25 cellular contexts compared by ENCODE assay signal in genomic region chr2:216121255-216121654, GRCh38. TPM values are rescaled to one million over a fixed set of nuclear protein-coding genes. Genes with fewer than 3 reads are reported as not detected.
A peak's percentile ranks its signal among the peaks of the same experiment; 100 is the strongest.
DNase-seq lines count a peak whose midpoint lies in the region; ATAC-seq and TF ChIP-seq lines count a peak whose summit lies in the region.
"Had no signal": no experiment of that assay in that cellular context is flagged by ENCODE, and none has a peak within 500 bp of the region (broad histone marks: within the 10 kb centered on the region; RNA-seq: fewer than 3 reads in every experiment).

No MANE protein-coding gene starts in this region.

- TF ChIP-seq CTCF in activated CD8-positive, alpha-beta T cell treated with anti-CD3 and anti-CD28 coated beads for 36 hours (IDR thresholded peaks at IDR 0.05): no peak
- TF ChIP-seq CTCF in glutamatergic neuron (IDR thresholded peaks at IDR 0.05; ENCODE audit: partially characterized antibody, unreplicated experiment): no peak

- H3K4me1 ChIP-seq in CD4-positive, alpha-beta memory T cell (ENCODE audit: insufficient read depth, low read length): peaks cover 50% of the 10 kb centered on the region
- H3K4me1 ChIP-seq: ascending aorta had no signal

- no peak overlapping the region for H3K4me3 Mint-ChIP-seq in T-helper 1 cell treated with Interleukin-12 subunit alpha and Interleukin-12 subunit beta and Interleukin-4 antibody, amounts not matched to agents 30 μg/mL and 1 μg/mL, for 36 hours
- H3K4me3 Mint-ChIP-seq in CD4-positive, alpha-beta memory T cell: no peak overlapping the region
- H3K4me3 Mint-ChIP-seq in activated CD8-positive, alpha-beta T cell treated with anti-CD3 and anti-CD28 coated beads for 36 hours: peak overlapping the region; percentile 26
- H3K4me3 Mint-ChIP-seq in glutamatergic neuron (ENCODE audit: unreplicated experiment): no peak overlapping the region
- H3K4me3 Mint-ChIP-seq: B cell; central memory CD8-positive, alpha-beta T cell had no signal

- no peaks in the 10 kb centered on the region for H3K27me3 ChIP-seq in CD4-positive, alpha-beta memory T cell (ENCODE audit: insufficient read depth, low read length)
- H3K27me3 ChIP-seq: ascending aorta, upper lobe of left lung had no signal

- ATAC-seq in activated CD8-positive, alpha-beta T cell treated with anti-CD3 and anti-CD28 coated beads for 36 hours: no peak
- ATAC-seq in GM19455 (IDR thresholded peaks at IDR 0.05; ENCODE audit: unreplicated experiment): no peak
- ATAC-seq: mucosa of descending colon had no signal

- no peaks in the 10 kb centered on the region for H3K9me3 ChIP-seq in CD4-positive, alpha-beta memory T cell (ENCODE audit: control insufficient read depth in 1 of 2, low read length in 2 of 2)
- H3K9me3 ChIP-seq: ascending aorta, mucosa of descending colon, upper lobe of left lung had no signal

- peaks cover 81% of the 10 kb centered on the region for H3K36me3 ChIP-seq in CD4-positive, alpha-beta memory T cell (ENCODE audit: insufficient read depth, low read length)

- DNase-seq in T-helper 1 cell (no peak), glutamatergic neuron (no peak), NK-92 (lab: John Stamatoyannopoulos, UW; ENCODE audit: unreplicated experiment) (no peak), GF-D8 (lab: John Stamatoyannopoulos, UW) (no peak)
- no peak for DNase-seq in CD4-positive, alpha-beta memory T cell
- DNase-seq in activated CD8-positive, alpha-beta T cell treated with anti-CD3 and anti-CD28 coated beads for 36 hours: no peak
- DNase-seq: activated effector memory CD4-positive, alpha-beta T cell treated with Interleukin-2 at 50 U/mL for 16 hours; Calu3; erythroblast; foreskin melanocyte; IMR-90; islet precursor cell; mucosa of descending colon; NCI-H146; NCI-H748 treated with DMSO at 0.1 percent for 48 hours; OCI-M1; SHP77; small intestine; upper lobe of left lung had no signal

- H3K9me3 Mint-ChIP-seq in T-helper 1 cell treated with Interleukin-12 subunit alpha and Interleukin-12 subunit beta and Interleukin-4 antibody, amounts not matched to agents 30 μg/mL and 1 μg/mL, for 36 hours: no peaks in the 10 kb centered on the region
- no peaks in the 10 kb centered on the region for H3K9me3 Mint-ChIP-seq in CD4-positive, alpha-beta memory T cell
- H3K9me3 Mint-ChIP-seq in activated CD8-positive, alpha-beta T cell treated with anti-CD3 and anti-CD28 coated beads for 36 hours: no peaks in the 10 kb centered on the region
- H3K9me3 Mint-ChIP-seq in glutamatergic neuron (ENCODE audit: unreplicated experiment): peaks cover 4% of the 10 kb centered on the region
- H3K9me3 Mint-ChIP-seq: central memory CD8-positive, alpha-beta T cell had no signal

- H3K27me3 Mint-ChIP-seq in T-helper 1 cell treated with Interleukin-12 subunit alpha and Interleukin-12 subunit beta and Interleukin-4 antibody, amounts not matched to agents 30 μg/mL and 1 μg/mL, for 36 hours (ENCODE audit: low read depth): no peaks in the 10 kb centered on the region
- H3K27me3 Mint-ChIP-seq in CD4-positive, alpha-beta memory T cell: no peaks in the 10 kb centered on the region
- no peaks in the 10 kb centered on the region for H3K27me3 Mint-ChIP-seq in activated CD8-positive, alpha-beta T cell treated with anti-CD3 and anti-CD28 coated beads for 36 hours
- H3K27me3 Mint-ChIP-seq in glutamatergic neuron (ENCODE audit: unreplicated experiment): peaks cover 3% of the 10 kb centered on the region
- H3K27me3 Mint-ChIP-seq: B cell; central memory CD8-positive, alpha-beta T cell had no signal

- peak overlapping the region; percentile 92 for H3K27ac Mint-ChIP-seq in T-helper 1 cell treated with Interleukin-12 subunit alpha and Interleukin-12 subunit beta and Interleukin-4 antibody, amounts not matched to agents 30 μg/mL and 1 μg/mL, for 36 hours
- H3K27ac Mint-ChIP-seq in CD4-positive, alpha-beta memory T cell: peak overlapping the region in 4 of 7 donors; percentile 48 to 68 (median 55)
- peak overlapping the region; percentile 96 for H3K27ac Mint-ChIP-seq in activated CD8-positive, alpha-beta T cell treated with anti-CD3 and anti-CD28 coated beads for 36 hours
- H3K27ac Mint-ChIP-seq in glutamatergic neuron (ENCODE audit: unreplicated experiment): peak overlapping the region; percentile 13
- H3K27ac Mint-ChIP-seq: B cell had no signal

- CTCF ChIA-PET in CD4-positive, alpha-beta memory T cell (lab: Charles Lee; ENCODE audit: partially characterized antibody): interaction anchor here (1.4 kb wide), 1 partner anchor 87 kb away, joined by 3 read pairs; no protein-coding TSS in a partner anchor
- CTCF ChIA-PET in activated CD8-positive, alpha-beta T cell treated with anti-CD3 and anti-CD28 coated beads for 36 hours (lab: Charles Lee): interaction anchor here (1.3 to 1.5 kb wide), 2 partner anchors 75 to 88 kb away, joined by 4 to 5 read pairs; no protein-coding TSS in a partner anchor

- H3K36me3 Mint-ChIP-seq in T-helper 1 cell treated with Interleukin-12 subunit alpha and Interleukin-12 subunit beta and Interleukin-4 antibody, amounts not matched to agents 30 μg/mL and 1 μg/mL, for 36 hours (ENCODE audit: low read depth): peaks cover 69% of the 10 kb centered on the region
- peaks cover 67 to 94% of the 10 kb centered on the region in 2 donors for H3K36me3 Mint-ChIP-seq in CD4-positive, alpha-beta memory T cell
- peaks cover 86% of the 10 kb centered on the region for H3K36me3 Mint-ChIP-seq in activated CD8-positive, alpha-beta T cell treated with anti-CD3 and anti-CD28 coated beads for 36 hours (ENCODE audit: low read depth)
- no peaks in the 10 kb centered on the region for H3K36me3 Mint-ChIP-seq in glutamatergic neuron (ENCODE audit: unreplicated experiment)

- H3K27ac ChIP-seq in CD4-positive, alpha-beta memory T cell (ENCODE audit: low read depth, low read length): no peak overlapping the region
- H3K27ac ChIP-seq: 22Rv1, ascending aorta, upper lobe of left lung had no signal

- H3K4me3 ChIP-seq in CD4-positive, alpha-beta memory T cell (ENCODE audit: low read length in 2 of 2): no peak overlapping the region
- H3K4me3 ChIP-seq: ascending aorta, mucosa of descending colon, upper lobe of left lung had no signal

- intact Hi-C loops in CD4-positive, alpha-beta memory T cell (cut with micrococcal nuclease): loop anchor here (1.0 kb wide), 1 partner anchor 42 kb away; no protein-coding TSS in a partner anchor
- intact Hi-C loops in activated CD8-positive, alpha-beta T cell treated with anti-CD3 and anti-CD28 coated beads for 36 hours (cut with micrococcal nuclease): no loop called here

- H3K4me1 Mint-ChIP-seq in T-helper 1 cell treated with Interleukin-12 subunit alpha and Interleukin-12 subunit beta and Interleukin-4 antibody, amounts not matched to agents 30 μg/mL and 1 μg/mL, for 36 hours (ENCODE audit: low read depth): peaks cover 60% of the 10 kb centered on the region
- peaks cover 41 to 59% (median 47%) of the 10 kb centered on the region in 4 donors for H3K4me1 Mint-ChIP-seq in CD4-positive, alpha-beta memory T cell
- H3K4me1 Mint-ChIP-seq in activated CD8-positive, alpha-beta T cell treated with anti-CD3 and anti-CD28 coated beads for 36 hours (ENCODE audit: low read depth): peaks cover 89% of the 10 kb centered on the region
- H3K4me1 Mint-ChIP-seq in glutamatergic neuron (ENCODE audit: low read depth, unreplicated experiment): peaks cover 33% of the 10 kb centered on the region

- POLR2A ChIA-PET in CD4-positive, alpha-beta memory T cell (lab: Charles Lee; ENCODE audit: partially characterized antibody): no interaction called here
- POLR2A ChIA-PET in activated CD8-positive, alpha-beta T cell treated with anti-CD3 and anti-CD28 coated beads for 36 hours (lab: Charles Lee): interaction anchor here (0.8 to 6.5 kb wide), 4 partner anchors 10 to 40 kb away, joined by 3 to 39 read pairs (median 4); partner anchors contain the start of gene XRCC5

RNA-seq across cellular contexts. Expression of gene XRCC5, which starts 12.1 kb away (rescaled TPM):
- total RNA-seq in CD4-positive, alpha-beta memory T cell: 100 to 1,000 TPM; 235 to 240 TPM
- polyA plus RNA-seq in CD4-positive, alpha-beta memory T cell: 100 to 1,000 TPM; 305 to 348 TPM
- 100 to 1,000 TPM; 541 to 544 TPM for total RNA-seq in activated CD8-positive, alpha-beta T cell treated with anti-CD3 and anti-CD28 coated beads for 36 hours
- total RNA-seq in glutamatergic neuron (ENCODE audit: unreplicated experiment): 254 TPM

RNA-seq across cellular contexts. Expression of gene TMEM169, which starts 39.5 kb away (rescaled TPM):
- 1 to 10 TPM; 3.6 to 5.1 TPM for total RNA-seq in CD4-positive, alpha-beta memory T cell
- 1 to 10 TPM; 2.0 to 2.4 TPM for polyA plus RNA-seq in CD4-positive, alpha-beta memory T cell
- total RNA-seq in activated CD8-positive, alpha-beta T cell treated with anti-CD3 and anti-CD28 coated beads for 36 hours: under 1 TPM; 0.76 to 0.83 TPM
- 166 TPM for total RNA-seq in glutamatergic neuron (ENCODE audit: unreplicated experiment)

RNA-seq across cellular contexts. Expression of gene PECR, which starts 39.6 kb away (rescaled TPM):
- total RNA-seq in CD4-positive, alpha-beta memory T cell: 10 to 100 TPM; 16.8 to 20.6 TPM
- polyA plus RNA-seq in CD4-positive, alpha-beta memory T cell: 10 to 100 TPM; 30.7 to 36.6 TPM
- 10 to 100 TPM; 21.1 to 22.5 TPM for total RNA-seq in activated CD8-positive, alpha-beta T cell treated with anti-CD3 and anti-CD28 coated beads for 36 hours
- total RNA-seq in glutamatergic neuron (ENCODE audit: unreplicated experiment): 33.0 TPM

Comparison
In these comparisons a context has a peak if more than half of its experiments do, and no peak if none do; other contexts are left out.
1. H3K27ac Mint-ChIP-seq: peak in every context shown above with its lines; median percentile 96 in activated CD8-positive, alpha-beta T cell treated with anti-CD3 and anti-CD28 coated beads for 36 hours; 92 in T-helper 1 cell treated with Interleukin-12 subunit alpha and Interleukin-12 subunit beta and Interleukin-4 antibody, amounts not matched to agents 30 μg/mL and 1 μg/mL, for 36 hours; 55 in CD4-positive, alpha-beta memory T cell; 13 in glutamatergic neuron.
2. RNA of gene TMEM169, which starts 39.5 kb away (total RNA-seq): 166 TPM in glutamatergic neuron (single experiment); 3.6 to 5.1 TPM in CD4-positive, alpha-beta memory T cell and 0.76 to 0.83 TPM in activated CD8-positive, alpha-beta T cell treated with anti-CD3 and anti-CD28 coated beads for 36 hours; every median in the first group is over 10 times any median in the second.